Comparison of ENCODE assay signal across 8 cellular contexts in the genomic region with DNA sequence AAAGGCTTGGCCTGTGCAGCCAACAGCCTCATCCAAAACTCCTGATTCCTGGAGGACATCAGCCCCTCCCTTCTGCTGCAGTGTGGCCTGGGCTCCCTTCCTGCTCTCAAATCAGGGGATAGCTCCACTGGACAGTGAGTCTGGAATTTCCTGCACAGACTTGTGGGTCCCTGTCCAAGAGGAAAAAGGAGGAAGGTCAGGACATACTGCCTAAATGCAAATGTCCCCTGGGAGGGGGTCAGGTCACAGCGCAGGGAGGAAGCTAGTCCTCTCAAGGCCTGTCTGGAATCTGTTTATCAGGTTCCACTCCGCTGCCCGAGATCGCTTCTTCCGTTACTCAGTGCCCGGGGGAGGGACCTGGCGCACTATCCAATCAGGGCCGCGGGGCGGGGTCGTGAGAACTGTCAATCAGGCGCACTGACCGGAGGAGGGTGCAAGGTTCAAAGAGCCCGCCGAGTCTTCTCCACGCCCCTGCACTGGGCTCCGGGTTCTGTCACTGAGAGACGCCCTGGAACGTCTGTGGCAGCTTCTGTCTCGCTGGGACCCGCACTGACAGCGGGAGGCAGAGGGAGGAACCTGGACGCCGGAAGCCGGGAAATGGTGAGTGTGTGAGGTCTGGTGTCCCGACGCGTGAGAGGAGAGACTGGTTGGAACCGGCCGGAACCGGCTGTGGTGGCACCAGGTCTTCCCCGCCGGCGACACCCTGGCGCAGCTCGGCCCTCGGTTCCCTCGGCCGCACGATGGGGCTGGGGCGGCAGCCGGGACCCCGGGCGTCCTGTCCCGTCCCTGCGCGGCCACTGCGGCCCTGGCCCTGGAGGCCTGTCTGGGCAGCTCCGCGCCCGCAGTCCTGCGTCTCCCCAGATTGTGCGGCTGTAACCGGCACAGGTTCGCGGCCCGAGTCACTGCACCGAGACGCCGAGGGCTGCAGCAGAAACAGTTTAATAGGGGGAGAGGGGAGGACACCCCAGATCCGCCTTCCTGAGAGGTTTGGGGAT. TPM values are rescaled to one million over a fixed set of nuclear protein-coding genes. Genes with fewer than 3 reads are reported as not detected.
A peak's percentile ranks its signal among the peaks of the same experiment; 100 is the strongest.
DNase-seq lines count a peak whose midpoint lies in the region; ATAC-seq and TF ChIP-seq lines count a peak whose summit lies in the region.

ZNF441 (plus strand) TSS at position 404 of the 995 bp plus-strand sequence; CDS start at position 598, 194 bp downstream.

- 0 to 1% (median 0%) methylated on average over 31 to 61 of the region's 61 CpGs for WGBS in spleen, 5 donors

- peak; percentile 71 for ATAC-seq in GM18870 (IDR thresholded peaks at IDR 0.05; ENCODE audit: unreplicated experiment)
- peak; percentile 87 for ATAC-seq in HG03103 (IDR thresholded peaks at IDR 0.05; ENCODE audit: low read depth, unreplicated experiment)

- POLR2A ChIA-PET in A673 (lab: Charles Lee; ENCODE audit: low non-redundant PET), result interaction anchor here (0.6 to 0.7 kb wide), 2 partner anchors 72 to 976 kb away, joined by 8 to 17 read pairs; no protein-coding TSS in a partner anchor

- H3K36me3 ChIP-seq in A673 (ENCODE audit: insufficient read depth, low read length, poor library complexity, severe bottlenecking), result no peaks in the 10 kb centered on the region
- H3K36me3 ChIP-seq in spleen, result peaks cover 0 to 13% (median 0%) of the 10 kb centered on the region in 6 donors

- H3K27me3 ChIP-seq in A673 (replicated peaks; ENCODE audit: insufficient read depth, low read depth, low read length, poor library complexity), result no peaks in the 10 kb centered on the region
- no peaks in the 10 kb centered on the region for H3K27me3 ChIP-seq in spleen (replicated peaks in 1 of 7)

- TF ChIP-seq CTCF in A673 (conservative IDR thresholded peaks at IDR 0.05; ENCODE audit: low read depth, low read length) (no peak), spleen (IDR thresholded peaks at IDR 0.05 in 8 of 11, conservative IDR thresholded peaks at IDR 0.05 in 3 of 11) (peak in 1 of 11 experiments; percentile 17)

- H3K4me1 ChIP-seq in A673 (ENCODE audit: insufficient read depth, low read length, poor library complexity, severe bottlenecking) (no peaks in the 10 kb centered on the region), spleen (peaks cover 12 to 29% (median 22%) of the 10 kb centered on the region in 6 donors)

- DNase-seq in A673 (ENCODE audit: low spot score) (peak; percentile 94), NCI-H2227 treated with DMSO at 0.1 percent for 48 hours (lab: John Stamatoyannopoulos, UW) (peak; percentile 69), caudate nucleus (lab: John Stamatoyannopoulos, UW) (peak; percentile 59 to 99 (median 93)), iris pigment epithelial cell (ENCODE audit: low read depth) (peak; percentile 93), spleen (peak; percentile 97)
- DNase-seq in activated CD4-positive, CD25-positive, alpha-beta regulatory T cell (lab: John Stamatoyannopoulos, UW), result peak; percentile 77 to 92 (median 78)

- TF ChIP-seq POLR2A in spleen (IDR thresholded peaks at IDR 0.05), result peak in 1 of 3 donors; percentile 30

- peak within 1 kb of the TSS; percentile 47 for H3K27ac ChIP-seq in A673 (ENCODE audit: low read depth, low read length, poor library complexity, severe bottlenecking)
- peak within 1 kb of the TSS; percentile 85 for H3K27ac ChIP-seq in caudate nucleus (ENCODE audit: low read depth, low read length)
- H3K27ac ChIP-seq in spleen, result peak within 1 kb of the TSS; percentile 79 to 93 (median 90)

- intact Hi-C loops in A673 (cut with micrococcal nuclease; ENCODE audit: unreplicated experiment), result loop anchor here (2.0 kb wide), 1 partner anchor 72 kb away; no protein-coding TSS in a partner anchor
- intact Hi-C loops in spleen (cut with DNase I; ENCODE audit: low total_unique reads), result no loop called here

- BruUV-seq in A673 (replicated peaks; lab: Mats Ljungman, UMichigan), result no TSS peak

- CTCF ChIA-PET in A673 (lab: Charles Lee), result no interaction called here

- H3K4me3 ChIP-seq in A673 (ENCODE audit: low read depth, low read length, poor library complexity, severe bottlenecking) (peak within 1 kb of the TSS; percentile 68), spleen (peak within 1 kb of the TSS; percentile 49 to 94 (median 74))

- no peaks in the 10 kb centered on the region for H3K9me3 ChIP-seq in A673 (ENCODE audit: low read depth, low read length, poor library complexity, severe bottlenecking)
- peaks cover 4 to 58% (median 44%) of the 10 kb centered on the region in 8 donors for H3K9me3 ChIP-seq in spleen

RNA-seq across cellular contexts. Expression of gene ZNF441, which starts in this region (rescaled TPM):
- total RNA-seq in A673 (2021) (3.7 TPM in 2 replicates), spleen (10 to 100 TPM in 6 of 7 donors, 1 to 10 TPM in 1; 8.0 to 17.4 (median 12.6) TPM)
- 1 to 10 TPM; 5.0 to 8.1 (median 6.2) TPM for polyA plus RNA-seq in spleen

Comparison
In these comparisons a context has a peak if more than half of its experiments do, and no peak if none do; other contexts are left out.
1. Peak in every context shown above with its lines: DNase-seq, ATAC-seq, H3K4me3 ChIP-seq and H3K27ac ChIP-seq.